In the genomic region with DNA sequence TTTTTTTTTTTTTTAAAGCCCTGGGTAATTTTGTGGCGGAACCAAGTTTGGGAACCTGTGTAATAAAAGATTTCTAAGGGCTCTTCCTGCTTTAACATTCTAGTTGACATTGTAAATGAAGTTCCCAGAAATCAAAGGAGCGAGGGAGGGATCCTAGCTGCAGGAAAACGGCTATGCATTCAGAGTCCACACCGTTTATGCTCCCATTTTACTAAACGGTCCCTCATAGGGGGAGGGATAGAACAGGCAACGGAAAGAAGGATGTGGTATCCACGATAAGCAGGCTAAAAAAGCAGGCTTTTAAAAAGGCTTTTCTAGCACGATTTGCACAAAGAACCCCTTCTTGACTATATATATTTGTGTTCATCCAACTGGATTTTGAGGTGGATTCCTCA, we compare ENCODE assay signal across 8 cellular contexts. TPM values are rescaled to one million over a fixed set of nuclear protein-coding genes. Genes with fewer than 3 reads are reported as not detected.
DNase-seq lines count a peak whose midpoint lies in the region; ATAC-seq and TF ChIP-seq lines count a peak whose summit lies in the region.

No MANE protein-coding gene starts in this region.

- no peaks in the 10 kb centered on the region for H3K9me3 Mint-ChIP-seq in activated naive CD4-positive, alpha-beta T cell treated with anti-CD3 and anti-CD28 coated beads, Interleukin-2, amount 50 U/mL, for 24 hours
- H3K9me3 Mint-ChIP-seq in neural progenitor cell = no peaks in the 10 kb centered on the region

- in situ Hi-C loops in GM13976 (cut with MboI; ENCODE audit: low sequenced_read_pairs, unreplicated experiment) = no loop called here

- intact Hi-C loops in esophagus squamous epithelium (cut with DNase I) = no loop called here

- peaks cover 52% of the 10 kb centered on the region for H3K79me2 ChIP-seq in neural progenitor cell (ENCODE audit: low read depth)

- no peak for TF ChIP-seq POLR2A in esophagus squamous epithelium (IDR thresholded peaks at IDR 0.05)

- no peaks in the 10 kb centered on the region for H3K27me3 Mint-ChIP-seq in activated naive CD4-positive, alpha-beta T cell treated with anti-CD3 and anti-CD28 coated beads, Interleukin-2, amount 50 U/mL, for 24 hours
- peaks cover 2% of the 10 kb centered on the region for H3K27me3 Mint-ChIP-seq in neural progenitor cell (ENCODE audit: insufficient read depth, low read depth)

- ATAC-seq in RWPE2 (ENCODE audit: low read depth) (peak; percentile 53), GM21447 (IDR thresholded peaks at IDR 0.05; ENCODE audit: unreplicated experiment) (no peak)

- peak overlapping the region; percentile 92 for H3K4me3 Mint-ChIP-seq in activated naive CD4-positive, alpha-beta T cell treated with anti-CD3 and anti-CD28 coated beads, Interleukin-2, amount 50 U/mL, for 24 hours
- H3K4me3 Mint-ChIP-seq in neural progenitor cell = peak overlapping the region; percentile 99

- peaks cover 47% of the 10 kb centered on the region for H3K4me1 Mint-ChIP-seq in activated naive CD4-positive, alpha-beta T cell treated with anti-CD3 and anti-CD28 coated beads, Interleukin-2, amount 50 U/mL, for 24 hours
- peaks cover 6% of the 10 kb centered on the region for H3K4me1 Mint-ChIP-seq in neural progenitor cell

- H3F3A ChIP-seq in neural progenitor cell (ENCODE audit: low read depth) = no peaks in the 10 kb centered on the region

- TF ChIP-seq CTCF in RWPE2 (IDR thresholded peaks at IDR 0.05; ENCODE audit: poor library complexity, severe bottlenecking) (no peak), esophagus squamous epithelium (IDR thresholded peaks at IDR 0.05) (no peak), neural progenitor cell (IDR thresholded peaks at IDR 0.05) (no peak), GM13976 (IDR thresholded peaks at IDR 0.05; ENCODE audit: borderline replicate concordance, control extremely low read depth, extremely low read depth, insufficient read depth, missing control alignments) (no peak)

- H3K4me3 ChIP-seq in RWPE2 (ENCODE audit: severe bottlenecking) = peak overlapping the region; percentile 60
- peak overlapping the region; percentile 59 to 95 (median 69) for H3K4me3 ChIP-seq in esophagus squamous epithelium
- H3K4me3 ChIP-seq in neural progenitor cell = peak overlapping the region; percentile 84

- peak overlapping the region; percentile 96 for H2AFZ ChIP-seq in neural progenitor cell (replicated peaks)

- H4K20me1 ChIP-seq in neural progenitor cell (ENCODE audit: low read depth) = peaks cover 8% of the 10 kb centered on the region

- peak overlapping the region; percentile 90 for H3K4me2 ChIP-seq in neural progenitor cell

- H3K4me1 ChIP-seq in RWPE2 (ENCODE audit: insufficient read depth, poor library complexity, severe bottlenecking) (peaks cover 5% of the 10 kb centered on the region), esophagus squamous epithelium (peaks cover 7 to 34% (median 9%) of the 10 kb centered on the region in 3 donors), neural progenitor cell (peaks cover 8% of the 10 kb centered on the region)

- H3K27ac Mint-ChIP-seq in activated naive CD4-positive, alpha-beta T cell treated with anti-CD3 and anti-CD28 coated beads, Interleukin-2, amount 50 U/mL, for 24 hours = peak overlapping the region; percentile 86
- peak overlapping the region; percentile 74 for H3K27ac Mint-ChIP-seq in neural progenitor cell

- H3K36me3 ChIP-seq in RWPE2 (ENCODE audit: low read depth) (peaks cover 15% of the 10 kb centered on the region), esophagus squamous epithelium (no peaks in the 10 kb centered on the region), neural progenitor cell (no peaks in the 10 kb centered on the region)

- H3K27me3 ChIP-seq in RWPE2 (ENCODE audit: insufficient read depth, poor library complexity, severe bottlenecking) = no peaks in the 10 kb centered on the region
- H3K27me3 ChIP-seq in esophagus squamous epithelium = no peaks in the 10 kb centered on the region
- H3K27me3 ChIP-seq in neural progenitor cell = no peaks in the 10 kb centered on the region

- no peaks in the 10 kb centered on the region for H3K9me3 ChIP-seq in RWPE2 (ENCODE audit: severe bottlenecking)
- no peaks in the 10 kb centered on the region for H3K9me3 ChIP-seq in esophagus squamous epithelium
- no peaks in the 10 kb centered on the region for H3K9me3 ChIP-seq in neural progenitor cell (ENCODE audit: low read depth)

- peaks cover 5% of the 10 kb centered on the region for H3K36me3 Mint-ChIP-seq in activated naive CD4-positive, alpha-beta T cell treated with anti-CD3 and anti-CD28 coated beads, Interleukin-2, amount 50 U/mL, for 24 hours
- H3K36me3 Mint-ChIP-seq in neural progenitor cell = no peaks in the 10 kb centered on the region

- WGBS in esophagus squamous epithelium, 2 donors = 3 to 5% methylated on average over 8 of the region's 8 CpGs

- H3K27ac ChIP-seq in RWPE2 (ENCODE audit: poor library complexity, severe bottlenecking) = peak overlapping the region; percentile 29
- H3K27ac ChIP-seq in esophagus squamous epithelium = peak overlapping the region; percentile 74 to 83 (median 80)
- no peak overlapping the region for H3K27ac ChIP-seq in neural progenitor cell

- H3K9ac ChIP-seq in neural progenitor cell = peak overlapping the region; percentile 27

- DNase-seq in activated naive CD4-positive, alpha-beta T cell (lab: John Stamatoyannopoulos, UW) = no peak
- DNase-seq in RWPE2 (ENCODE audit: low spot score) (no peak), esophagus squamous epithelium (lab: John Stamatoyannopoulos, UW) (no peak), neural progenitor cell (ENCODE audit: low spot score) (no peak), RPMI8226 (no peak), GM13976 (ENCODE audit: low spot score) (no peak)

RNA-seq across cellular contexts. Expression of a gene that starts 0.6 kb away (rescaled TPM):
- total RNA-seq in esophagus squamous epithelium = 10 to 100 TPM in 2 of 4 donors, 1 to 10 TPM in 2; 6.8 to 17.0 (median 10.2) TPM
- total RNA-seq in neural progenitor cell (ENCODE audit: low replicate concordance) = 20.1 and 25.9 TPM in 2 replicates

RNA-seq across cellular contexts. Expression of a gene that starts 35.7 kb away (rescaled TPM):
- not detected for total RNA-seq in esophagus squamous epithelium
- 0.12 and 0.80 TPM in 2 replicates for total RNA-seq in neural progenitor cell (ENCODE audit: low replicate concordance)

RNA-seq across cellular contexts. Expression of a gene that starts 56.8 kb away (rescaled TPM):
- total RNA-seq in esophagus squamous epithelium (10 to 100 TPM; 19.3 to 33.0 (median 26.9) TPM), neural progenitor cell (ENCODE audit: low replicate concordance) (51.0 and 116 TPM in 2 replicates)
